1 cellular context compared by ENCODE assay signal in the genomic region with DNA sequence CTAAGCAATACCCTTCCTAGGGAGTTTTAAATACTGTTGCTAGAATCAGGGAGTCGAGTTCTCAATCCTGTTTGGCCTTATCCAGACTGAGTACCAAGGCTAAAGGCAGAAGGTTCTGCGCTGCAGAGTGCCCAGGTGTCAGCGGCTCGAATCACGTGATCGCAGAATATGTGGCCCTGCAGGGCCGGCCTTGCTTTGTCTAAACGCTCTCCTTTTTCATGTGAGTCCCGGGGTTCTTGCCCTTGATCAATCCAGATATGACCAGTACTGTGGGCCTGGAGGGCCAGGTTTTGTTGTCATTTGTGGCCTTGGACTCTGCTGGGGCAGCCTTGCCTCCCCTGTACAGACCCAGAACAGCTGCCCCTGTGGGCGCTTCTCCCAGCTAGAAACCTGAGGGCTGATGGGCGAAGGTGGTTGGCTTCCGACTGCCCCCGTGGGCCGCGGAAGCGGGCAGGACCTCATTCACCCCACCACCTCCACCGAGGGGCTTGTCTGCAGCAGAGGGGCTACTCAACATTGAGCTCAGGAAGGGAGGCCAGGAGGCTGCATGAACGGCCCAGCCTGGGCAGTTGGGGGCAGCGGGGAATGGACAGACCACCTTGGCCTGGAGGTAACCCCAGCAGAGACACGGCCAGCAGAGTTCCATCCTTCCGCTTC.
TF ChIP-seq lines count a peak whose summit lies in the region.

No MANE protein-coding gene starts in this region.

TF ChIP-seq in liver, 16 proteins besides CTCF, POLR2A, EP300 and RAD21 (continued from another document):
- TF ChIP-seq, protein P1, sequence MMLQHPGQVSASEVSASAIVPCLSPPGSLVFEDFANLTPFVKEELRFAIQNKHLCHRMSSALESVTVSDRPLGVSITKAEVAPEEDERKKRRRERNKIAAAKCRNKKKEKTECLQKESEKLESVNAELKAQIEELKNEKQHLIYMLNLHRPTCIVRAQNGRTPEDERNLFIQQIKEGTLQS (IDR thresholded peaks at IDR 0.05): no peak
- TF ChIP-seq JUND (IDR thresholded peaks at IDR 0.05) (no peak), NR2F2 (IDR thresholded peaks at IDR 0.05) (no peak), FOXA2 (IDR thresholded peaks at IDR 0.05) (no peak), EGR1 (IDR thresholded peaks at IDR 0.05; ENCODE audit: low read depth in 2 of 2) (no peak)
